ENCODE assay signal across 1 cellular context in genomic region chr14:94173885-94174621, GRCh38.
A peak's percentile ranks its signal among the peaks of the same experiment; 100 is the strongest.
TF ChIP-seq lines count a peak whose summit lies in the region.

Gene PPP4R4, plus strand, starts transcription at chr14:94174322. Its CDS starts 144 bp downstream, at chr14:94174466.

TF ChIP-seq in HepG2, 621 proteins besides CTCF, POLR2A, EP300 and RAD21 (continued from another document and continues in another):
- TF ChIP-seq ZNF556 (CRISPR knock-in tag; IDR thresholded peaks at IDR 0.05; ENCODE audit: borderline replicate concordance) (no peak), ISL2 (CRISPR knock-in tag; IDR thresholded peaks at IDR 0.05) (no peak), ZNF333 (CRISPR knock-in tag; IDR thresholded peaks at IDR 0.05; ENCODE audit: borderline replicate concordance) (no peak), ARHGAP35 (CRISPR knock-in tag; IDR thresholded peaks at IDR 0.05; ENCODE audit: borderline replicate concordance) (no peak), ZNF20 (CRISPR knock-in tag; IDR thresholded peaks at IDR 0.05) (no peak), CBX5 (CRISPR knock-in tag; IDR thresholded peaks at IDR 0.05; ENCODE audit: borderline replicate concordance) (no peak), HNRNPH1 (optimal IDR thresholded peaks at IDR 0.05; ENCODE audit: low read depth, low read length) (no peak), ZNF318 (CRISPR knock-in tag; IDR thresholded peaks at IDR 0.05) (no peak), PRMT3 (CRISPR knock-in tag; IDR thresholded peaks at IDR 0.05; ENCODE audit: borderline replicate concordance, low read depth) (no peak), SATB2 (CRISPR knock-in tag; IDR thresholded peaks at IDR 0.05) (no peak), GATAD1 (CRISPR knock-in tag; IDR thresholded peaks at IDR 0.05) (no peak), NCOR1 (IDR thresholded peaks at IDR 0.05; ENCODE audit: borderline replicate concordance, low read length) (no peak), SRSF4 (IDR thresholded peaks at IDR 0.05; ENCODE audit: low read depth, low read length, poor library complexity, severe bottlenecking) (no peak), FOXA1 (IDR thresholded peaks at IDR 0.05) (no peak), FOXA1 (CRISPR knock-in tag; IDR thresholded peaks at IDR 0.05) (no peak), ZFY (CRISPR knock-in tag; IDR thresholded peaks at IDR 0.05) (peak; percentile 72), ZBTB7B (CRISPR knock-in tag; IDR thresholded peaks at IDR 0.05) (no peak), THAP7 (CRISPR knock-in tag; IDR thresholded peaks at IDR 0.05) (no peak), KDM5B (CRISPR knock-in tag; IDR thresholded peaks at IDR 0.05; ENCODE audit: borderline replicate concordance) (no peak), TSC22D2 (CRISPR knock-in tag; IDR thresholded peaks at IDR 0.05; ENCODE audit: borderline replicate concordance) (no peak), FLYWCH1 (CRISPR knock-in tag; IDR thresholded peaks at IDR 0.05) (no peak), ZNF776 (CRISPR knock-in tag; IDR thresholded peaks at IDR 0.05) (no peak), CREBL2 (CRISPR knock-in tag; IDR thresholded peaks at IDR 0.05; ENCODE audit: borderline replicate concordance) (no peak), ZBTB14 (CRISPR knock-in tag; IDR thresholded peaks at IDR 0.05) (no peak), ZNF660 (CRISPR knock-in tag; IDR thresholded peaks at IDR 0.05; ENCODE audit: borderline replicate concordance, low read depth) (no peak), HOXA3 (CRISPR knock-in tag; IDR thresholded peaks at IDR 0.05) (peak; percentile 53), SP1 (IDR thresholded peaks at IDR 0.05) (no peak), SP1 (CRISPR knock-in tag; IDR thresholded peaks at IDR 0.05) (peak; percentile 11; the same call in 1 of the 2 replicates), ATF1 (CRISPR knock-in tag; IDR thresholded peaks at IDR 0.05) (no peak), SP5 (CRISPR knock-in tag; IDR thresholded peaks at IDR 0.05; ENCODE audit: borderline replicate concordance, low read depth) (no peak), ZNF619 (CRISPR knock-in tag; IDR thresholded peaks at IDR 0.05) (no peak), ZNF225 (CRISPR knock-in tag; IDR thresholded peaks at IDR 0.05) (no peak), FIP1L1 (IDR thresholded peaks at IDR 0.05; ENCODE audit: borderline replicate concordance, insufficient read depth, low read depth, low read length) (no peak), TAF1 (CRISPR knock-in tag; IDR thresholded peaks at IDR 0.05) (0 out of 2 replicates have a peak, but pooled peaks have one; percentile 17)
- TF ChIP-seq, protein P1, sequence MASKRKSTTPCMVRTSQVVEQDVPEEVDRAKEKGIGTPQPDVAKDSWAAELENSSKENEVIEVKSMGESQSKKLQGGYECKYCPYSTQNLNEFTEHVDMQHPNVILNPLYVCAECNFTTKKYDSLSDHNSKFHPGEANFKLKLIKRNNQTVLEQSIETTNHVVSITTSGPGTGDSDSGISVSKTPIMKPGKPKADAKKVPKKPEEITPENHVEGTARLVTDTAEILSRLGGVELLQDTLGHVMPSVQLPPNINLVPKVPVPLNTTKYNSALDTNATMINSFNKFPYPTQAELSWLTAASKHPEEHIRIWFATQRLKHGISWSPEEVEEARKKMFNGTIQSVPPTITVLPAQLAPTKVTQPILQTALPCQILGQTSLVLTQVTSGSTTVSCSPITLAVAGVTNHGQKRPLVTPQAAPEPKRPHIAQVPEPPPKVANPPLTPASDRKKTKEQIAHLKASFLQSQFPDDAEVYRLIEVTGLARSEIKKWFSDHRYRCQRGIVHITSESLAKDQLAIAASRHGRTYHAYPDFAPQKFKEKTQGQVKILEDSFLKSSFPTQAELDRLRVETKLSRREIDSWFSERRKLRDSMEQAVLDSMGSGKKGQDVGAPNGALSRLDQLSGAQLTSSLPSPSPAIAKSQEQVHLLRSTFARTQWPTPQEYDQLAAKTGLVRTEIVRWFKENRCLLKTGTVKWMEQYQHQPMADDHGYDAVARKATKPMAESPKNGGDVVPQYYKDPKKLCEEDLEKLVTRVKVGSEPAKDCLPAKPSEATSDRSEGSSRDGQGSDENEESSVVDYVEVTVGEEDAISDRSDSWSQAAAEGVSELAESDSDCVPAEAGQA (IDR thresholded peaks at IDR 0.05; ENCODE audit: low read depth) = no peak
- TF ChIP-seq, protein P1 (CRISPR knock-in tag; IDR thresholded peaks at IDR 0.05; ENCODE audit: borderline replicate concordance) = no peak
- TF ChIP-seq, protein P2, sequence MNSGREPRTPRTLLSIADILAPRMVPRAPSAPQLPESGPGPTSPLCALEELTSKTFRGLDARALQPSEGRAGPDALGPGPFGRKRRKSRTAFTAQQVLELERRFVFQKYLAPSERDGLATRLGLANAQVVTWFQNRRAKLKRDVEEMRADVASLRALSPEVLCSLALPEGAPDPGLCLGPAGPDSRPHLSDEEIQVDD (CRISPR knock-in tag; IDR thresholded peaks at IDR 0.05; ENCODE audit: borderline replicate concordance) = no peak
- TF ChIP-seq, protein P3, sequence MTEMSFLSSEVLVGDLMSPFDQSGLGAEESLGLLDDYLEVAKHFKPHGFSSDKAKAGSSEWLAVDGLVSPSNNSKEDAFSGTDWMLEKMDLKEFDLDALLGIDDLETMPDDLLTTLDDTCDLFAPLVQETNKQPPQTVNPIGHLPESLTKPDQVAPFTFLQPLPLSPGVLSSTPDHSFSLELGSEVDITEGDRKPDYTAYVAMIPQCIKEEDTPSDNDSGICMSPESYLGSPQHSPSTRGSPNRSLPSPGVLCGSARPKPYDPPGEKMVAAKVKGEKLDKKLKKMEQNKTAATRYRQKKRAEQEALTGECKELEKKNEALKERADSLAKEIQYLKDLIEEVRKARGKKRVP (CRISPR knock-in tag; IDR thresholded peaks at IDR 0.05) = no peak
- TF ChIP-seq, protein P4, sequence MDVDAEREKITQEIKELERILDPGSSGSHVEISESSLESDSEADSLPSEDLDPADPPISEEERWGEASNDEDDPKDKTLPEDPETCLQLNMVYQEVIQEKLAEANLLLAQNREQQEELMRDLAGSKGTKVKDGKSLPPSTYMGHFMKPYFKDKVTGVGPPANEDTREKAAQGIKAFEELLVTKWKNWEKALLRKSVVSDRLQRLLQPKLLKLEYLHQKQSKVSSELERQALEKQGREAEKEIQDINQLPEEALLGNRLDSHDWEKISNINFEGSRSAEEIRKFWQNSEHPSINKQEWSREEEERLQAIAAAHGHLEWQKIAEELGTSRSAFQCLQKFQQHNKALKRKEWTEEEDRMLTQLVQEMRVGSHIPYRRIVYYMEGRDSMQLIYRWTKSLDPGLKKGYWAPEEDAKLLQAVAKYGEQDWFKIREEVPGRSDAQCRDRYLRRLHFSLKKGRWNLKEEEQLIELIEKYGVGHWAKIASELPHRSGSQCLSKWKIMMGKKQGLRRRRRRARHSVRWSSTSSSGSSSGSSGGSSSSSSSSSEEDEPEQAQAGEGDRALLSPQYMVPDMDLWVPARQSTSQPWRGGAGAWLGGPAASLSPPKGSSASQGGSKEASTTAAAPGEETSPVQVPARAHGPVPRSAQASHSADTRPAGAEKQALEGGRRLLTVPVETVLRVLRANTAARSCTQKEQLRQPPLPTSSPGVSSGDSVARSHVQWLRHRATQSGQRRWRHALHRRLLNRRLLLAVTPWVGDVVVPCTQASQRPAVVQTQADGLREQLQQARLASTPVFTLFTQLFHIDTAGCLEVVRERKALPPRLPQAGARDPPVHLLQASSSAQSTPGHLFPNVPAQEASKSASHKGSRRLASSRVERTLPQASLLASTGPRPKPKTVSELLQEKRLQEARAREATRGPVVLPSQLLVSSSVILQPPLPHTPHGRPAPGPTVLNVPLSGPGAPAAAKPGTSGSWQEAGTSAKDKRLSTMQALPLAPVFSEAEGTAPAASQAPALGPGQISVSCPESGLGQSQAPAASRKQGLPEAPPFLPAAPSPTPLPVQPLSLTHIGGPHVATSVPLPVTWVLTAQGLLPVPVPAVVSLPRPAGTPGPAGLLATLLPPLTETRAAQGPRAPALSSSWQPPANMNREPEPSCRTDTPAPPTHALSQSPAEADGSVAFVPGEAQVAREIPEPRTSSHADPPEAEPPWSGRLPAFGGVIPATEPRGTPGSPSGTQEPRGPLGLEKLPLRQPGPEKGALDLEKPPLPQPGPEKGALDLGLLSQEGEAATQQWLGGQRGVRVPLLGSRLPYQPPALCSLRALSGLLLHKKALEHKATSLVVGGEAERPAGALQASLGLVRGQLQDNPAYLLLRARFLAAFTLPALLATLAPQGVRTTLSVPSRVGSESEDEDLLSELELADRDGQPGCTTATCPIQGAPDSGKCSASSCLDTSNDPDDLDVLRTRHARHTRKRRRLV (CRISPR knock-in tag; IDR thresholded peaks at IDR 0.05) = no peak
